ENCODE assay signal across 8 cellular contexts in genomic region chr10:69636626-69637550, GRCh38. TPM values are rescaled to one million over a fixed set of nuclear protein-coding genes. Genes with fewer than 3 reads are reported as not detected.
A peak's percentile ranks its signal among the peaks of the same experiment; 100 is the strongest.
DNase-seq lines count a peak whose midpoint lies in the region; ATAC-seq and TF ChIP-seq lines count a peak whose summit lies in the region.

No MANE protein-coding gene starts in this region.

- peak in 4 of 6 experiments; percentile 6 to 36 (median 20) for DNase-seq in stimulated activated naive CD4-positive, alpha-beta T cell (lab: John Stamatoyannopoulos, UW)
- DNase-seq in stimulated activated naive CD4-positive, alpha-beta T cell treated with Interleukin-2 at 50 U/mL for 16 hours (lab: John Stamatoyannopoulos, UW), result no peak
- peak in 1 of 2 donors; percentile 18 for DNase-seq in foreskin fibroblast
- DNase-seq in ureter (ENCODE audit: low spot score), result peak; percentile 50
- no peak for DNase-seq in HuH-7.5 (ENCODE audit: low spot score)
- DNase-seq in AG08395 (ENCODE audit: low spot score), result no peak

- ATAC-seq in SK-N-SH treated with all-trans-retinoic acid at 6 μM for 48 hours, result peak; percentile 53
- ATAC-seq in GM21526 (IDR thresholded peaks at IDR 0.05; ENCODE audit: low FRiP score, unreplicated experiment), result no peak

- H3K4me3 ChIP-seq in foreskin fibroblast (ENCODE audit: low read depth in 1 of 2, low read length in 2 of 2), result no peak overlapping the region

- peak; percentile 22 for TF ChIP-seq CTCF in foreskin fibroblast (IDR thresholded peaks at IDR 0.05; ENCODE audit: low read depth, low read length)

TF ChIP-seq in SK-N-SH treated with all-trans-retinoic acid at 6 μM for 48 hours, 23 proteins besides CTCF, POLR2A, EP300 and RAD21:
- no peak for TF ChIP-seq PPARA (CRISPR knock-in tag; IDR thresholded peaks at IDR 0.05; ENCODE audit: borderline replicate concordance)
- TF ChIP-seq SNAI2 (CRISPR knock-in tag; IDR thresholded peaks at IDR 0.05), result no peak
- TF ChIP-seq ESRRG (CRISPR knock-in tag; IDR thresholded peaks at IDR 0.05), result no peak
- TF ChIP-seq, protein P1, sequence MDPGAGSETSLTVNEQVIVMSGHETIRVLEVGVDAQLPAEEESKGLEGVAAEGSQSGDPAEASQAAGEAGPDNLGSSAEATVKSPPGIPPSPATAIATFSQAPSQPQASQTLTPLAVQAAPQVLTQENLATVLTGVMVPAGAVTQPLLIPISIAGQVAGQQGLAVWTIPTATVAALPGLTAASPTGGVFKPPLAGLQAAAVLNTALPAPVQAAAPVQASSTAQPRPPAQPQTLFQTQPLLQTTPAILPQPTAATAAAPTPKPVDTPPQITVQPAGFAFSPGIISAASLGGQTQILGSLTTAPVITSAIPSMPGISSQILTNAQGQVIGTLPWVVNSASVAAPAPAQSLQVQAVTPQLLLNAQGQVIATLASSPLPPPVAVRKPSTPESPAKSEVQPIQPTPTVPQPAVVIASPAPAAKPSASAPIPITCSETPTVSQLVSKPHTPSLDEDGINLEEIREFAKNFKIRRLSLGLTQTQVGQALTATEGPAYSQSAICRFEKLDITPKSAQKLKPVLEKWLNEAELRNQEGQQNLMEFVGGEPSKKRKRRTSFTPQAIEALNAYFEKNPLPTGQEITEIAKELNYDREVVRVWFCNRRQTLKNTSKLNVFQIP (CRISPR knock-in tag; IDR thresholded peaks at IDR 0.05; ENCODE audit: borderline replicate concordance, low read depth), result no peak
- TF ChIP-seq, protein P2, sequence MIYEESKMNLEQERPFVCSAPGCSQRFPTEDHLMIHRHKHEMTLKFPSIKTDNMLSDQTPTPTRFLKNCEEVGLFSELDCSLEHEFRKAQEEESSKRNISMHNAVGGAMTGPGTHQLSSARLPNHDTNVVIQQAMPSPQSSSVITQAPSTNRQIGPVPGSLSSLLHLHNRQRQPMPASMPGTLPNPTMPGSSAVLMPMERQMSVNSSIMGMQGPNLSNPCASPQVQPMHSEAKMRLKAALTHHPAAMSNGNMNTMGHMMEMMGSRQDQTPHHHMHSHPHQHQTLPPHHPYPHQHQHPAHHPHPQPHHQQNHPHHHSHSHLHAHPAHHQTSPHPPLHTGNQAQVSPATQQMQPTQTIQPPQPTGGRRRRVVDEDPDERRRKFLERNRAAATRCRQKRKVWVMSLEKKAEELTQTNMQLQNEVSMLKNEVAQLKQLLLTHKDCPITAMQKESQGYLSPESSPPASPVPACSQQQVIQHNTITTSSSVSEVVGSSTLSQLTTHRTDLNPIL (CRISPR knock-in tag; IDR thresholded peaks at IDR 0.05; ENCODE audit: low read depth), result no peak
- TF ChIP-seq ZC3H10 (CRISPR knock-in tag; IDR thresholded peaks at IDR 0.05), result no peak
- no peak for TF ChIP-seq RARB (CRISPR knock-in tag; IDR thresholded peaks at IDR 0.05)
- TF ChIP-seq OSR1 (CRISPR knock-in tag; IDR thresholded peaks at IDR 0.05), result no peak
- TF ChIP-seq CSDC2 (CRISPR knock-in tag; IDR thresholded peaks at IDR 0.05), result no peak
- TF ChIP-seq TOX (CRISPR knock-in tag; IDR thresholded peaks at IDR 0.05; ENCODE audit: borderline replicate concordance), result no peak
- TF ChIP-seq ZNF70 (CRISPR knock-in tag; IDR thresholded peaks at IDR 0.05), result no peak
- TF ChIP-seq ZFP30 (CRISPR knock-in tag; IDR thresholded peaks at IDR 0.05), result no peak
- TF ChIP-seq TCF4 (CRISPR knock-in tag; IDR thresholded peaks at IDR 0.05; ENCODE audit: borderline replicate concordance), result no peak
- no peak for TF ChIP-seq ZNF8 (CRISPR knock-in tag; IDR thresholded peaks at IDR 0.05)
- TF ChIP-seq ZNF565 (CRISPR knock-in tag; conservative IDR thresholded peaks at IDR 0.05; ENCODE audit: low read depth), result no peak

RNA-seq across cellular contexts. Expression of gene FAM241B, which starts 6.8 kb away (rescaled TPM):
- 5.6 TPM for total RNA-seq in ureter

Comparison
In these comparisons a context has a peak if more than half of its experiments do, and no peak if none do; other contexts are left out.
1. DNase-seq: peak in stimulated activated naive CD4-positive, alpha-beta T cell (4 of 6) and ureter (single experiment); none in stimulated activated naive CD4-positive, alpha-beta T cell treated with Interleukin-2 at 50 U/mL for 16 hours (single experiment), HuH-7.5 (single experiment) and AG08395 (single experiment).